In the genomic region with DNA sequence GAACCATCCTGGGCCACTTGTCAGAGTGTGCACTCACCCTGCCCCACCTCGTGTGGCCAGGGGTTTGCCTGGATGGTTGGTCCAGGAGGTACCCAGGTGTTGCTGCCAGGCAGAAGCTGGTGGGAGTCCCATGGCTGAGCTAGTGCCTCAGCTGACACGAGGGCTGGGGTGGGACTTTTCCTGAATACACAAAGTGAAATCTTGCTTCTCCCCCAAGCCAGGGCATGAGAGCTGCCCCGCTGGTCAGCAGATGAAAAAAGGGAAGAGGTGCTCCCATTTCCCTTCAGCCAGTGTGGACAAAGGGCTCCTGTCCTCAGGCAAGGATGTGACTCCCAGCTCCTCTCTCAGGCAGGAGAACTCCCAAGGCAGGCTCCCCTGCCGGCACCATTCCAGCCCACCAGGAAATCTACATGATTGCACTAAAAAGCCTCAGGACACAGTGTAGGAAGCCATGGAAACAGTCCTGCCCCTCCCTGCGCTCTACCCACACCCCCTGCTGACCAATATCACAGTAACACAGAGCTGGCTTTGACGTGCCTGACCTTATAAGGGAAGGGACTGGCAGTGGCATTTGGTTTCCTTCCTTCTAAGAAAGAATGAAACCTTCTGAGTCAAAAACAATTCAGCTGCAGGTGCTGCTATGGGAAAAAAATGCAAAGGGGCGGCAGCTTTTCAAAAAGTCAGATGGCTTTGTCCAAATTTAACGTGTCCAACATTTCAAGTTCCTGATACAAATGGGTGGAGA, we compare ENCODE assay signal across 8 cellular contexts. TPM values are rescaled to one million over a fixed set of nuclear protein-coding genes. Genes with fewer than 3 reads are reported as not detected.
DNase-seq lines count a peak whose midpoint lies in the region; ATAC-seq, FAIRE-seq and TF ChIP-seq lines count a peak whose summit lies in the region.

No MANE protein-coding gene starts in this region.

- H3K4me1 ChIP-seq in small intestine (ENCODE audit: control insufficient read depth in 2 of 2, insufficient read depth in 1 of 2, low read depth in 1 of 2, low read length in 1 of 2) = no peaks in the 10 kb centered on the region

- in situ Hi-C loops in astrocyte of the cerebellum (cut with HindIII; ENCODE audit: low sequenced_read_pairs) = no loop called here

- H3K36me3 ChIP-seq in small intestine (ENCODE audit: control insufficient read depth in 2 of 2, insufficient read depth in 2 of 2, low read length in 2 of 2) = no peaks in the 10 kb centered on the region

- POLR2A ChIA-PET in RWPE1 (lab: Yijun Ruan, JAX; ENCODE audit: low non-redundant PET) = no interaction called here

- peak overlapping the region; percentile 37 for H3K27ac ChIP-seq in RWPE1
- H3K27ac ChIP-seq in small intestine (ENCODE audit: low read depth in 1 of 2, low read length in 1 of 2) = peak overlapping the region in 1 of 2 donors; percentile 85

- no peak for TF ChIP-seq CTCF in RWPE1 (conservative IDR thresholded peaks at IDR 0.05; ENCODE audit: low read depth)
- no peak for TF ChIP-seq CTCF in astrocyte of the cerebellum (IDR thresholded peaks at IDR 0.05; ENCODE audit: low read depth, low read length, missing control alignments)

- H3K4me3 ChIP-seq in astrocyte of the cerebellum (ENCODE audit: low read depth, low read length) (no peak overlapping the region), small intestine (ENCODE audit: low read depth in 1 of 2, low read length in 2 of 2) (no peak overlapping the region)

- 39 to 69% (median 45%) methylated on average over 8 of the region's 8 CpGs for WGBS in small intestine, 3 donors

- DNase-seq in Ammon's horn (ENCODE audit: low spot score) (peak; percentile 71), RWPE1 (ENCODE audit: low spot score) (peak; percentile 86), astrocyte of the cerebellum (ENCODE audit: low read depth) (peak; percentile 83), iPS DF 19.7 (ENCODE audit: low read depth, low spot score) (peak; percentile 95), small intestine (peak; percentile 51), DMS153 treated with DMSO at 0.1 percent for 48 hours (lab: John Stamatoyannopoulos, UW; ENCODE audit: unreplicated experiment) (no peak)

- FAIRE-seq in small intestine (lab: Jason Lieb, UNC) = no peak

- no peaks in the 10 kb centered on the region for H3K27me3 ChIP-seq in small intestine (ENCODE audit: control insufficient read depth in 2 of 2, insufficient read depth in 2 of 2, low read length in 2 of 2)

- no peaks in the 10 kb centered on the region for H3K9me3 ChIP-seq in small intestine (ENCODE audit: control insufficient read depth, low read depth)

- CTCF ChIA-PET in RWPE1 (lab: Yijun Ruan, JAX) = interaction anchor here (0.7 to 1.2 kb wide), 4 partner anchors 28 to 473 kb away, joined by 3 read pairs; no protein-coding TSS in a partner anchor

- ATAC-seq in GM18909 (IDR thresholded peaks at IDR 0.05; ENCODE audit: poor library complexity, unreplicated experiment) = peak; percentile 99
- peak; percentile 93 for ATAC-seq in HG03095 (IDR thresholded peaks at IDR 0.05; ENCODE audit: unreplicated experiment)

RNA-seq across cellular contexts. Expression of a gene that starts 33.9 kb away (rescaled TPM):
- 10 to 100 TPM in 1 of 3 donors, 1 to 10 TPM in 2; 2.4 to 10.4 (median 3.1) TPM for polyA plus RNA-seq in small intestine
